In the genomic region with DNA sequence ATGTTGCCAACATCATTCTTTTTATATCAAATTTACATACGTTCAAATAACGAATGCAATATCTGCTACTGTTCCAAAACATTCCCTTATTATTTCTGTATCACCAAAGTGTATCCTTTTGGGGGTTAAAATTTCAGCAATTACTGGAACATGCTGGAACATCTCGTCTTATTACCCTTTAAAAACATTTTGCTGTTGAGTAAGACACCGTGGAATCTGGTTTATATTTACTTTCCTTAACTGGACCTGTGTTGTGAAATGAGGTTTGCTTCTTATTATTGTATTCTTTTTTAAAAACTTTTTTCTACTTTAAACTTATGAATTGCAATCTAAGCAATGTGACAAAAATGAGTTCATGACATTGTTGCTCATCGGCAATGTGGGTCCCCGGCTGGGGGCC, we compare ENCODE assay signal across 25 cellular contexts.
DNase-seq lines count a peak whose midpoint lies in the region; ATAC-seq and TF ChIP-seq lines count a peak whose summit lies in the region.
"Had no signal": no experiment of that assay in that cellular context is flagged by ENCODE, and none has a peak within 500 bp of the region (broad histone marks: within the 10 kb centered on the region; RNA-seq: fewer than 3 reads in every experiment).

No MANE protein-coding gene starts in this region.

- TF ChIP-seq CTCF in choroid plexus epithelial cell (conservative IDR thresholded peaks at IDR 0.05; ENCODE audit: low read depth, low read length) (no peak), fibroblast of villous mesenchyme (IDR thresholded peaks at IDR 0.05; ENCODE audit: insufficient read depth, low read depth, low read length) (no peak)

- ATAC-seq in HG03139 (IDR thresholded peaks at IDR 0.05; ENCODE audit: unreplicated experiment) (no peak), GM21447 (IDR thresholded peaks at IDR 0.05; ENCODE audit: unreplicated experiment) (no peak)
- ATAC-seq: Right ventricle myocardium inferior had no signal

- peaks cover 44% of the 10 kb centered on the region for H3K4me1 ChIP-seq in adipocyte (ENCODE audit: control insufficient read depth, insufficient read depth, low read length)
- H3K4me1 ChIP-seq: SJSA1 had no signal

- DNase-seq in adipocyte (ENCODE audit: low read depth) (peak; percentile 81), choroid plexus epithelial cell (ENCODE audit: low read depth) (peak; percentile 75), fibroblast of villous mesenchyme (ENCODE audit: low read depth) (peak; percentile 30), skeletal muscle cell (ENCODE audit: low read depth) (peak; percentile 9), HCEC 1CT (no peak), KG1 (lab: John Stamatoyannopoulos, UW) (no peak)
- DNase-seq: AML-193; CD4-positive, alpha-beta memory T cell; COR-L47; DMS53; GM23248; H7; KBM-7; MM.1S; NCI-H2029; NCI-H446; NCI-H524 treated with DMSO at 0.1 percent for 48 hours; NCI-H774; NK-92 treated with Interleukin-12 subunit alpha and Interleukin-12 subunit beta, amount 100 ng/mL, for 24 hours; PC-9 had no signal

- H3K4me3 ChIP-seq in adipocyte (ENCODE audit: low read length) = peak overlapping the region; percentile 39
- H3K4me3 ChIP-seq in choroid plexus epithelial cell (ENCODE audit: low read depth, low read length) = no peak overlapping the region
- no peak overlapping the region for H3K4me3 ChIP-seq in fibroblast of villous mesenchyme (ENCODE audit: low read depth, low read length)
- no peak overlapping the region for H3K4me3 ChIP-seq in skeletal muscle cell (ENCODE audit: low read depth, low read length)
- H3K4me3 ChIP-seq: BLaER1 treated with 17β-estradiol and CSF1 and Interleukin-3, amounts not matched to agents 10 nM and 100 nM; GM23248; PC-9; SJSA1 had no signal

- no peaks in the 10 kb centered on the region for H3K36me3 ChIP-seq in adipocyte (ENCODE audit: control insufficient read depth, insufficient read depth, low read length, severe bottlenecking)
- H3K36me3 ChIP-seq: BLaER1 treated with 17β-estradiol and CSF1 and Interleukin-3, amounts not matched to agents 10 nM and 100 nM; SJSA1 had no signal

- peak overlapping the region; percentile 67 for H3K9ac ChIP-seq in adipocyte (ENCODE audit: low read length)
- H3K9ac ChIP-seq: BLaER1 treated with 17β-estradiol and CSF1 and Interleukin-3, amounts not matched to agents 10 nM and 100 nM; GM23248 had no signal

- peaks cover 8% of the 10 kb centered on the region for H3K27me3 ChIP-seq in adipocyte (replicated peaks; ENCODE audit: control insufficient read depth, insufficient read depth, low read length)
- H3K27me3 ChIP-seq: BLaER1 treated with 17β-estradiol and CSF1 and Interleukin-3, amounts not matched to agents 10 nM and 100 nM had no signal

- no peaks in the 10 kb centered on the region for H3K9me3 ChIP-seq in adipocyte (ENCODE audit: control insufficient read depth, low read length)
- H3K9me3 ChIP-seq: BLaER1 treated with 17β-estradiol and CSF1 and Interleukin-3, amounts not matched to agents 10 nM and 100 nM; SJSA1 had no signal

Comparison
In these comparisons a context has a peak if more than half of its experiments do, and no peak if none do; other contexts are left out.
1. DNase-seq: peak in adipocyte (single experiment), choroid plexus epithelial cell (single experiment), fibroblast of villous mesenchyme (single experiment) and skeletal muscle cell (single experiment); none in HCEC 1CT (single experiment) and KG1 (single experiment).